Comparison of ENCODE assay signal across 14 cellular contexts in genomic region chr15:60442031-60442665, GRCh38.
"Had no signal": no experiment of that assay in that cellular context is flagged by ENCODE, and none has a peak within 500 bp of the region (broad histone marks: within the 10 kb centered on the region; RNA-seq: fewer than 3 reads in every experiment).

No MANE protein-coding gene starts in this region.

- H3K36me3 ChIP-seq: pancreas, uterus had no signal

- H3K9me3 Mint-ChIP-seq: activated CD4-positive, alpha-beta T cell treated with anti-CD3 and anti-CD28 coated beads, Interleukin-2, amount 10 ng/mL, durations not matched to agents 7 days and 5 days; activated naive CD4-positive, alpha-beta T cell treated with anti-CD3 and anti-CD28 coated beads for 36 hours; activated T-helper 17 cell treated with anti-CD3 and anti-CD28 coated beads, Interleukin-2, amount 50 U/mL, for 72 hours; T-helper 1 cell treated with Interleukin-12 subunit alpha and Interleukin-12 subunit beta and Interleukin-4 antibody, amounts not matched to agents 30 μg/mL and 1 μg/mL, for 36 hours; WTC11 had no signal

- DNase-seq: activated CD4-positive, alpha-beta T cell treated with anti-CD3 and anti-CD28 coated beads, Interleukin-2, amount 10 ng/mL, durations not matched to agents 7 days and 5 days; activated CD8-positive, alpha-beta memory T cell treated with anti-CD3 and anti-CD28 coated beads for 24 hours; activated naive CD4-positive, alpha-beta T cell treated with anti-CD3 and anti-CD28 coated beads for 36 hours; gastrocnemius medialis; heart right ventricle; left lung; mesendoderm; pancreas; stimulated activated CD4-positive, alpha-beta T cell treated with anti-CD3 and anti-CD28 coated beads, Interleukin-4, amount 100 ng/mL, for 4 hours; uterus had no signal

- H3K9me3 ChIP-seq: gastrocnemius medialis, heart right ventricle, left lung, pancreas, uterus had no signal

- H3K27ac Mint-ChIP-seq: activated CD4-positive, alpha-beta T cell treated with anti-CD3 and anti-CD28 coated beads, Interleukin-2, amount 10 ng/mL, durations not matched to agents 7 days and 5 days; activated naive CD4-positive, alpha-beta T cell treated with anti-CD3 and anti-CD28 coated beads for 36 hours; T-helper 1 cell treated with Interleukin-12 subunit alpha and Interleukin-12 subunit beta and Interleukin-4 antibody, amounts not matched to agents 30 μg/mL and 1 μg/mL, for 36 hours; WTC11 had no signal

- H3K27me3 Mint-ChIP-seq: activated CD4-positive, alpha-beta T cell treated with anti-CD3 and anti-CD28 coated beads, Interleukin-2, amount 10 ng/mL, durations not matched to agents 7 days and 5 days; activated T-helper 17 cell treated with anti-CD3 and anti-CD28 coated beads, Interleukin-2, amount 50 U/mL, for 72 hours had no signal

- H3K27me3 ChIP-seq: gastrocnemius medialis, heart right ventricle, left lung, pancreas, uterus had no signal

- FAIRE-seq: endothelial cell of umbilical vein, pancreas had no signal

- H3K4me1 Mint-ChIP-seq: WTC11 had no signal

- H3K4me3 Mint-ChIP-seq: activated CD4-positive, alpha-beta T cell treated with anti-CD3 and anti-CD28 coated beads, Interleukin-2, amount 10 ng/mL, durations not matched to agents 7 days and 5 days; activated naive CD4-positive, alpha-beta T cell treated with anti-CD3 and anti-CD28 coated beads for 36 hours; activated T-helper 17 cell treated with anti-CD3 and anti-CD28 coated beads, Interleukin-2, amount 50 U/mL, for 72 hours; T-helper 1 cell treated with Interleukin-12 subunit alpha and Interleukin-12 subunit beta and Interleukin-4 antibody, amounts not matched to agents 30 μg/mL and 1 μg/mL, for 36 hours; WTC11 had no signal

- H3K4me3 ChIP-seq: gastrocnemius medialis, heart right ventricle, left lung, pancreas, uterus had no signal

- H3K4me1 ChIP-seq: gastrocnemius medialis, pancreas, uterus had no signal

- ATAC-seq: activated T-helper 17 cell treated with anti-CD3 and anti-CD28 coated beads, Interleukin-2, amount 50 U/mL, for 72 hours; gastrocnemius medialis; heart right ventricle; left lung; pancreas; WTC11 had no signal

- H3K27ac ChIP-seq: gastrocnemius medialis, heart right ventricle, left lung, pancreas, uterus had no signal
